Comparison of ENCODE assay signal across 14 cellular contexts in genomic region chr10:131812012-131812403, GRCh38.
DNase-seq lines count a peak whose midpoint lies in the region; ATAC-seq, FAIRE-seq and TF ChIP-seq lines count a peak whose summit lies in the region.
"Had no signal": no experiment of that assay in that cellular context is flagged by ENCODE, and none has a peak within 500 bp of the region (broad histone marks: within the 10 kb centered on the region; RNA-seq: fewer than 3 reads in every experiment).

No MANE protein-coding gene starts in this region.

- H2BK5ac ChIP-seq in H1 (ENCODE audit: low read depth, low read length) = no peak overlapping the region
- no peak overlapping the region for H2BK5ac ChIP-seq in neuronal stem cell (ENCODE audit: low read length)

- peaks cover 0 to 2% of the 10 kb centered on the region in 2 experiments for H4K20me1 ChIP-seq in H1 (replicated peaks in 1 of 2; ENCODE audit: control insufficient read depth in 1 of 2, insufficient read depth in 2 of 2, low read length in 2 of 2)

- DNase-seq in right atrium auricular region (ENCODE audit: low spot score) = peak; percentile 28
- no peak for DNase-seq in Right ventricle myocardium superior
- no peak for DNase-seq in H1 (ENCODE audit: low read depth in 1 of 2, low spot score in 2 of 2)
- no peak for DNase-seq in neuronal stem cell (ENCODE audit: low spot score)
- DNase-seq in GM13977 (ENCODE audit: low spot score) = no peak
- DNase-seq in Calu3 = no peak
- DNase-seq: BE2C; CD4-positive, alpha-beta memory T cell; DND-41; GDM1; IMR-90 had no signal

- no peaks in the 10 kb centered on the region for H3K4me1 Mint-ChIP-seq in Calu3 (ENCODE audit: low read depth, unreplicated experiment)
- H3K4me1 Mint-ChIP-seq: CD4-positive, alpha-beta memory T cell had no signal

- H3K9ac ChIP-seq in H1 (replicated peaks in 1 of 4; ENCODE audit: extremely low read depth in 1 of 4, low read depth in 3 of 4, low read length in 3 of 4) (no peak overlapping the region), neuronal stem cell (ENCODE audit: low read depth, low read length, poor library complexity) (no peak overlapping the region)

- TF ChIP-seq POLR2A in H1 (IDR thresholded peaks at IDR 0.05; ENCODE audit: control extremely low read depth in 1 of 2, low read depth in 2 of 2, low read length in 2 of 2) = no peak

- H3K4me2 ChIP-seq in H1 (ENCODE audit: insufficient read depth in 1 of 2, low read depth in 2 of 2, low read length in 2 of 2) (no peak overlapping the region), neuronal stem cell (ENCODE audit: insufficient read depth, low read length, poor library complexity, severe bottlenecking) (no peak overlapping the region)
- H3K4me2 ChIP-seq: A549 had no signal

- H3K79me1 ChIP-seq in H1 (ENCODE audit: low read depth, low read length) (no peaks in the 10 kb centered on the region), neuronal stem cell (ENCODE audit: low read depth, low read length) (no peaks in the 10 kb centered on the region)

- peaks cover 54% of the 10 kb centered on the region for H3K27me3 Mint-ChIP-seq in Calu3 (ENCODE audit: unreplicated experiment)

- H3K14ac ChIP-seq in H1 (ENCODE audit: insufficient read length) = no peak overlapping the region
- no peak overlapping the region for H3K14ac ChIP-seq in neuronal stem cell (ENCODE audit: low read length)

- H2BK12ac ChIP-seq in H1 (ENCODE audit: low read depth, low read length) (no peak overlapping the region), neuronal stem cell (ENCODE audit: low read length) (no peak overlapping the region)

- no peaks in the 10 kb centered on the region for H3K27me3 ChIP-seq in right atrium auricular region
- H3K27me3 ChIP-seq in H1 (replicated peaks in 1 of 4; ENCODE audit: control insufficient read depth in 3 of 4, extremely low read depth in 1 of 4, insufficient read depth in 3 of 4, low read length in 3 of 4) = no peaks in the 10 kb centered on the region; a peak in 1 of 7 replicates
- H3K27me3 ChIP-seq in neuronal stem cell (ENCODE audit: control insufficient read depth in 3 of 3, insufficient read depth in 3 of 3, low read depth in 1 of 3, low read length in 3 of 3) = peaks cover 0 to 16% (median 0%) of the 10 kb centered on the region in 3 experiments
- H3K27me3 ChIP-seq: BE2C had no signal

- H4K8ac ChIP-seq in H1 (ENCODE audit: extremely low read depth, insufficient read depth, low read length) = no peak overlapping the region
- no peak overlapping the region for H4K8ac ChIP-seq in neuronal stem cell (ENCODE audit: low read depth, low read length)

- H2BK120ac ChIP-seq in H1 (replicated peaks; ENCODE audit: low read depth, low read length) (no peak overlapping the region), neuronal stem cell (ENCODE audit: low read depth, low read length) (no peak overlapping the region)

- H3K56ac ChIP-seq in H1 (replicated peaks; ENCODE audit: insufficient read length, low read depth, low read length) = no peak overlapping the region

- H3K4me3 ChIP-seq in right atrium auricular region (no peak overlapping the region), H1 (ENCODE audit: extremely low read depth in 1 of 4, insufficient read depth in 2 of 4, low read depth in 3 of 4, low read length in 4 of 4) (no peak overlapping the region), neuronal stem cell (ENCODE audit: low read length in 2 of 2) (no peak overlapping the region)
- H3K4me3 ChIP-seq: A549 had no signal

- CTCF ChIA-PET in H1 (lab: Charles Lee; ENCODE audit: partially characterized antibody) (no interaction called here), Calu3 (lab: Charles Lee) (no interaction called here)

- H3K4ac ChIP-seq in H1 (replicated peaks; ENCODE audit: insufficient read length, low read depth, low read length) = no peak overlapping the region
- no peak overlapping the region for H3K4ac ChIP-seq in neuronal stem cell (ENCODE audit: low read length)

- no peak overlapping the region for H3K23ac ChIP-seq in H1 (ENCODE audit: insufficient read length)
- no peak overlapping the region for H3K23ac ChIP-seq in neuronal stem cell (ENCODE audit: low read depth, low read length, poor library complexity)

- POLR2A ChIA-PET in H1 (lab: Charles Lee; ENCODE audit: partially characterized antibody) = no interaction called here

- WGBS in H1 (ENCODE audit: extremely low coverage in 1 of 2, insufficient coverage in 1 of 2, insufficient read length in 1 of 2, insufficient replicate concordance in 2 of 2, low coverage in 1 of 2, low lambda C conversion rate in 2 of 2, missing lambda C conversion rate in 1 of 2), 2 experiments = 96% methylated on average over 15 of the region's 19 CpGs; no CpG with 5 or more reads in 1 of the 2 experiments
- WGBS in neuronal stem cell (ENCODE audit: extremely low coverage in 2 of 2, insufficient read length in 2 of 2, insufficient replicate concordance in 1 of 2), 2 donors = no CpG with 5 or more reads among the region's 19 CpGs

- no TSS peak for BruUV-seq in Calu3 (replicated peaks; lab: Mats Ljungman, UMichigan)

- no peak for FAIRE-seq in H1 (lab: Jason Lieb, UNC)
- FAIRE-seq: A549, H54 had no signal

- H3K27ac ChIP-seq in right atrium auricular region = no peak overlapping the region
- H3K27ac ChIP-seq in H1 (ENCODE audit: low read depth, low read length) = no peak overlapping the region
- H3K27ac ChIP-seq in neuronal stem cell (replicated peaks; ENCODE audit: low read length) = no peak overlapping the region
- H3K27ac ChIP-seq: A549, C4-2B had no signal

- H3K18ac ChIP-seq in H1 (ENCODE audit: extremely low read depth, low read length) (no peak overlapping the region), neuronal stem cell (ENCODE audit: low read length) (peak overlapping the region; percentile 18)

- no peak overlapping the region for H2AK5ac ChIP-seq in H1 (ENCODE audit: low read depth, low read length)
- no peak overlapping the region for H2AK5ac ChIP-seq in neuronal stem cell (ENCODE audit: low read depth, low read length)

- ATAC-seq in Right ventricle myocardium superior (ENCODE audit: poor library complexity) = no peak
- ATAC-seq: A549 had no signal

- no peak overlapping the region for H4K5ac ChIP-seq in H1 (ENCODE audit: insufficient read length, low read depth, low read length)

- H2BK15ac ChIP-seq in H1 (ENCODE audit: low read length) = no peak overlapping the region
- no peak overlapping the region for H2BK15ac ChIP-seq in neuronal stem cell (ENCODE audit: low read length)

- no peaks in the 10 kb centered on the region for H3K9me3 Mint-ChIP-seq in Calu3 (ENCODE audit: low read depth, unreplicated experiment)

- no peak overlapping the region for H3K4me3 Mint-ChIP-seq in Calu3 (ENCODE audit: low read depth, unreplicated experiment)
- H3K4me3 Mint-ChIP-seq: CD4-positive, alpha-beta memory T cell had no signal

- in situ Hi-C loops in GM13977 (cut with MboI; ENCODE audit: low pct_unique_long_range_greater_than_20kb, low sequenced_read_pairs, unreplicated experiment) = no loop called here

- no peak for TF ChIP-seq EP300 in H1 (IDR thresholded peaks at IDR 0.05; ENCODE audit: borderline replicate concordance in 1 of 2, low read depth in 2 of 2, low read length in 2 of 2)

- H3K36me3 ChIP-seq in right atrium auricular region = no peaks in the 10 kb centered on the region
- H3K36me3 ChIP-seq in H1 (ENCODE audit: control insufficient read depth in 2 of 4, insufficient read depth in 4 of 4, low read length in 3 of 4) = no peaks in the 10 kb centered on the region
- no peaks in the 10 kb centered on the region for H3K36me3 ChIP-seq in neuronal stem cell (replicated peaks in 1 of 2; ENCODE audit: control insufficient read depth in 2 of 2, insufficient read depth in 2 of 2, low read length in 2 of 2)
- H3K36me3 ChIP-seq: BE2C had no signal

- no peak for TF ChIP-seq CTCF in right atrium auricular region (IDR thresholded peaks at IDR 0.05)
- TF ChIP-seq CTCF in H1 (IDR thresholded peaks at IDR 0.05; ENCODE audit: control extremely low read depth in 1 of 3, insufficient read depth in 1 of 3, low read depth in 1 of 3, low read length in 3 of 3) = no peak
- TF ChIP-seq CTCF in GM13977 (IDR thresholded peaks at IDR 0.05; ENCODE audit: extremely low read depth, insufficient read depth, missing control alignments) = no peak
- no peak for TF ChIP-seq CTCF in Calu3 (IDR thresholded peaks at IDR 0.05; ENCODE audit: unreplicated experiment)

- intact Hi-C loops in Right ventricle myocardium superior (cut with DNase I) (no loop called here), Calu3 (cut with micrococcal nuclease; ENCODE audit: unreplicated experiment) (no loop called here)

- no peak for TF ChIP-seq RAD21 in H1 (IDR thresholded peaks at IDR 0.05 in 1 of 2, conservative IDR thresholded peaks at IDR 0.05 in 1 of 2; ENCODE audit: low read depth in 2 of 2, low read length in 2 of 2)

- H3K36me3 Mint-ChIP-seq in Calu3 (ENCODE audit: insufficient read depth, unreplicated experiment) = no peaks in the 10 kb centered on the region
- H3K36me3 Mint-ChIP-seq: CD4-positive, alpha-beta memory T cell had no signal

- H3K23me2 ChIP-seq in H1 (ENCODE audit: low read depth, low read length) = no peaks in the 10 kb centered on the region; the same call in 1 of the 2 replicates

- no peak overlapping the region for H2BK20ac ChIP-seq in H1 (ENCODE audit: low read length)

- H4K91ac ChIP-seq in H1 (replicated peaks; ENCODE audit: insufficient read length, low read length) (no peak overlapping the region), neuronal stem cell (ENCODE audit: low read depth, low read length, poor library complexity) (no peak overlapping the region)

- H3K9me3 ChIP-seq in right atrium auricular region = no peaks in the 10 kb centered on the region
- no peaks in the 10 kb centered on the region for H3K9me3 ChIP-seq in H1 (ENCODE audit: insufficient read depth in 2 of 2, low read depth in 1 of 2, low read length in 1 of 2)
- H3K9me3 ChIP-seq in neuronal stem cell (replicated peaks in 1 of 2; ENCODE audit: control insufficient read depth in 2 of 2, insufficient read depth in 1 of 2, low read depth in 1 of 2, low read length in 2 of 2) = no peaks in the 10 kb centered on the region
- H3K9me3 ChIP-seq: A549, BE2C had no signal

- no peak overlapping the region for H2AFZ ChIP-seq in H1 (ENCODE audit: low read length)
- H2AFZ ChIP-seq in neuronal stem cell (ENCODE audit: low read length) = no peak overlapping the region

- H3K79me2 ChIP-seq in H1 (ENCODE audit: control insufficient read depth in 1 of 2, insufficient read depth in 2 of 2, low read length in 2 of 2) = no peaks in the 10 kb centered on the region

- no peak overlapping the region for H3K27ac Mint-ChIP-seq in Calu3 (ENCODE audit: unreplicated experiment)
- H3K27ac Mint-ChIP-seq: CD4-positive, alpha-beta memory T cell had no signal

- no peaks in the 10 kb centered on the region for H3K4me1 ChIP-seq in right atrium auricular region
- peaks cover 0 to 2% (median 0%) of the 10 kb centered on the region in 4 experiments; a peak in 1 of 7 replicates for H3K4me1 ChIP-seq in H1 (replicated peaks in 1 of 4; ENCODE audit: control insufficient read depth in 3 of 4, insufficient read depth in 4 of 4, low read length in 3 of 4)
- no peaks in the 10 kb centered on the region for H3K4me1 ChIP-seq in neuronal stem cell (ENCODE audit: control insufficient read depth in 2 of 2, insufficient read depth in 1 of 2, low read depth in 1 of 2, low read length in 2 of 2)
- H3K4me1 ChIP-seq: A549, BE2C had no signal

TF ChIP-seq in H1, 55 proteins besides CTCF, POLR2A, EP300 and RAD21 (continues in another document):
- TF ChIP-seq EGR1 (IDR thresholded peaks at IDR 0.05; ENCODE audit: borderline replicate concordance, low read depth, low read length) = peak; percentile 58; the same call in 1 of the 2 replicates
